31 cellular contexts compared by ENCODE assay signal in genomic region chr9:78209127-78209526, GRCh38.
"Had no signal": no experiment of that assay in that cellular context is flagged by ENCODE, and none has a peak within 500 bp of the region (broad histone marks: within the 10 kb centered on the region; RNA-seq: fewer than 3 reads in every experiment).

No MANE protein-coding gene starts in this region.

- H3K27ac Mint-ChIP-seq: activated B cell treated with CpG ODN at 0.5 μM for 24 hours; activated CD8-positive, alpha-beta T cell treated with anti-CD3 and anti-CD28 coated beads for 36 hours; activated naive CD8-positive, alpha-beta T cell; activated T-helper 17 cell treated with anti-CD3 and anti-CD28 coated beads, Interleukin-2, amount 50 U/mL, for 72 hours; dendritic cell treated with granulocyte-macrophage colony-stimulating factor and Interleukin-4, amounts not matched to agents 40 ng/mL and 50 ng/mL, for 4 days; T-helper 2 cell treated with Interferon-gamma antibody and Interleukin-4, amounts not matched to agents 5 μg/mL and 100 μg/mL, for 36 hours had no signal

- H3K4me2 ChIP-seq: hepatocyte had no signal

- H3K27ac ChIP-seq: brain microvascular endothelial cell, coronary artery, dorsolateral prefrontal cortex, esophagus squamous epithelium, gastroesophageal sphincter, heart right ventricle, hepatocyte, WERI-Rb-1 had no signal

- H3K27me3 Mint-ChIP-seq: activated B cell treated with CpG ODN at 0.5 μM for 24 hours; activated CD8-positive, alpha-beta T cell treated with anti-CD3 and anti-CD28 coated beads for 36 hours; activated naive CD8-positive, alpha-beta T cell; activated T-helper 17 cell treated with anti-CD3 and anti-CD28 coated beads, Interleukin-2, amount 50 U/mL, for 72 hours; central memory CD8-positive, alpha-beta T cell; dendritic cell treated with granulocyte-macrophage colony-stimulating factor and Interleukin-4, amounts not matched to agents 40 ng/mL and 50 ng/mL, for 4 days had no signal

- DNase-seq: activated B cell treated with CpG ODN at 0.5 μM for 24 hours; activated CD4-positive, alpha-beta T cell treated with anti-CD3 and anti-CD28 coated beads for 48 hours; activated CD4-positive, alpha-beta T cell treated with anti-CD3 and anti-CD28 coated beads, Interleukin-2, amount 50 U/mL, for 1 hour; activated CD4-positive, alpha-beta T cell treated with anti-CD3 and anti-CD28 coated beads, Interleukin-2, amount 50 U/mL, for 48 hours; activated CD8-positive, alpha-beta memory T cell treated with anti-CD3 and anti-CD28 coated beads for 24 hours; activated CD8-positive, alpha-beta T cell treated with anti-CD3 and anti-CD28 coated beads for 36 hours; activated effector memory CD4-positive, alpha-beta T cell treated with Interleukin-2 at 50 U/mL for 16 hours; activated gamma-delta T cell treated with Interleukin-2 at 50 U/mL for 16 hours; activated naive CD4-positive, alpha-beta T cell treated with anti-CD3 and anti-CD28 coated beads, Interleukin-2, amount 50 U/mL, for 16 hours; activated naive CD4-positive, alpha-beta T cell treated with Interleukin-2 at 50 U/mL for 16 hours; activated T-cell treated with anti-CD3 and anti-CD28 coated beads, Interleukin-2, amount 50 U/mL, for 4 hours; amniotic stem cell; anterior cingulate cortex; brain microvascular endothelial cell; dorsolateral prefrontal cortex; effector memory CD4-positive, alpha-beta T cell; erythroblast; esophagus squamous epithelium; foreskin melanocyte; heart right ventricle; T1000; WERI-Rb-1 had no signal

- H2AFZ ChIP-seq: hepatocyte had no signal

- H3K4me1 ChIP-seq: esophagus squamous epithelium had no signal

- H3K36me3 ChIP-seq: brain microvascular endothelial cell, esophagus squamous epithelium, gastroesophageal sphincter, heart right ventricle, WERI-Rb-1 had no signal

- H3K4me3 Mint-ChIP-seq: activated B cell treated with CpG ODN at 0.5 μM for 24 hours; activated CD8-positive, alpha-beta T cell treated with anti-CD3 and anti-CD28 coated beads for 36 hours; activated naive CD8-positive, alpha-beta T cell; activated T-cell treated with anti-CD3 and anti-CD28 coated beads, Interleukin-2, amount 50 U/mL, for 4 hours; activated T-helper 17 cell treated with anti-CD3 and anti-CD28 coated beads, Interleukin-2, amount 50 U/mL, for 72 hours; central memory CD8-positive, alpha-beta T cell; dendritic cell treated with granulocyte-macrophage colony-stimulating factor and Interleukin-4, amounts not matched to agents 40 ng/mL and 50 ng/mL, for 4 days; T-helper 2 cell treated with Interferon-gamma antibody and Interleukin-4, amounts not matched to agents 5 μg/mL and 100 μg/mL, for 36 hours had no signal

- H3K4me3 ChIP-seq: coronary artery, dorsolateral prefrontal cortex, esophagus squamous epithelium, gastroesophageal sphincter, heart right ventricle, hepatocyte had no signal

- H3K9me3 ChIP-seq: esophagus squamous epithelium, gastroesophageal sphincter, heart right ventricle had no signal

- ATAC-seq: activated CD4-positive, CD25-positive, alpha-beta regulatory T cell treated with anti-CD3 and anti-CD28 coated beads, Interleukin-2, amount 50 U/mL, for 24 hours; activated CD8-positive, alpha-beta T cell treated with anti-CD3 and anti-CD28 coated beads for 36 hours; activated T-cell treated with anti-CD3 and anti-CD28 coated beads, Interleukin-2, amount 50 U/mL, for 4 hours; activated T-helper 17 cell treated with anti-CD3 and anti-CD28 coated beads, Interleukin-2, amount 50 U/mL, for 72 hours; gastroesophageal sphincter; heart right ventricle had no signal

- H3K27me3 ChIP-seq: brain microvascular endothelial cell, dorsolateral prefrontal cortex, esophagus squamous epithelium, gastroesophageal sphincter, heart right ventricle, hepatocyte had no signal
